In genomic region chr17:78168906-78169793, GRCh38 we compare ENCODE assay signal across 1 cellular context.
TF ChIP-seq lines count a peak whose summit lies in the region.

No MANE protein-coding gene starts in this region.

TF ChIP-seq in A549, 52 proteins besides CTCF, POLR2A, EP300 and RAD21 (continued from another document):
- TF ChIP-seq PBX3 (IDR thresholded peaks at IDR 0.05) (peak; percentile 80), KDM5A (IDR thresholded peaks at IDR 0.05) (no peak), HOXA7 (CRISPR knock-in tag; IDR thresholded peaks at IDR 0.05) (no peak), ZFP36 (IDR thresholded peaks at IDR 0.05; ENCODE audit: borderline replicate concordance, partially characterized antibody) (no peak), HDAC2 (IDR thresholded peaks at IDR 0.05) (no peak)
